8 cellular contexts compared by ENCODE assay signal in genomic region chr1:23960291-23960718, GRCh38. TPM values are rescaled to one million over a fixed set of nuclear protein-coding genes. Genes with fewer than 3 reads are reported as not detected.
DNase-seq lines count a peak whose midpoint lies in the region; ATAC-seq, FAIRE-seq and TF ChIP-seq lines count a peak whose summit lies in the region.

No MANE protein-coding gene starts in this region.

- H3K36me3 ChIP-seq in SJSA1 = peaks cover 44% of the 10 kb centered on the region
- no peaks in the 10 kb centered on the region for H3K36me3 ChIP-seq in pancreas

- TF ChIP-seq POLR2A in GM12892 (IDR thresholded peaks at IDR 0.05; ENCODE audit: low read depth, low read length) = no peak

- ATAC-seq in pancreas = no peak
- ATAC-seq in HG02610 (IDR thresholded peaks at IDR 0.05; ENCODE audit: unreplicated experiment) = no peak
- ATAC-seq in HG03108 (IDR thresholded peaks at IDR 0.05; ENCODE audit: unreplicated experiment) = no peak

- H3K9me3 ChIP-seq in SJSA1 (replicated peaks) = no peaks in the 10 kb centered on the region
- no peaks in the 10 kb centered on the region for H3K9me3 ChIP-seq in pancreas

- H3K4me3 ChIP-seq in SJSA1 (peak overlapping the region; percentile 83), pancreas (peak overlapping the region; percentile 53 to 70 (median 62))

- WGBS in pancreas, 2 donors = 0 to 1% methylated on average over 9 of the region's 9 CpGs

- no peak for TF ChIP-seq CTCF in pancreas (IDR thresholded peaks at IDR 0.05)

- FAIRE-seq in GM12892 (lab: Jason Lieb, UNC) (peak; percentile 42), pancreas (lab: Jason Lieb, UNC) (no peak)

- peak overlapping the region; percentile 98 for H3K27ac ChIP-seq in SJSA1
- H3K27ac ChIP-seq in pancreas = peak overlapping the region; percentile 94 to 99 (median 98)

- no peak for DNase-seq in GM12892 (ENCODE audit: insufficient read length)
- DNase-seq in SJSA1 (ENCODE audit: low read depth in 1 of 2, low spot score in 2 of 2) = no peak
- DNase-seq in fibroblast of gingiva (ENCODE audit: low read depth) = peak; percentile 30
- DNase-seq in pancreas = no peak
- no peak for DNase-seq in NCI-H2107 treated with DMSO at 0.1 percent for 48 hours (lab: John Stamatoyannopoulos, UW; ENCODE audit: unreplicated experiment)
- no peak for DNase-seq in NCI-H82 treated with DMSO at 0.1 percent for 48 hours (lab: John Stamatoyannopoulos, UW; ENCODE audit: unreplicated experiment)

- H3K27me3 ChIP-seq in SJSA1 (replicated peaks) = no peaks in the 10 kb centered on the region
- H3K27me3 ChIP-seq in pancreas = no peaks in the 10 kb centered on the region

- intact Hi-C loops in pancreas (cut with DNase I) = no loop called here

- H3K4me1 ChIP-seq in SJSA1 (replicated peaks) (peaks cover 7% of the 10 kb centered on the region; the same call in 1 of the 2 replicates), pancreas (peaks cover 29 to 60% (median 48%) of the 10 kb centered on the region in 3 donors)

RNA-seq across cellular contexts. Expression of gene PNRC2, which starts 0.7 kb away (rescaled TPM):
- 112 TPM for polyA plus RNA-seq in GM12892 (2012; ENCODE audit: missing spikeins)
- 123 and 145 TPM in 2 replicates for total RNA-seq in SJSA1 (2014; rRNA removed; shearing (Covaris generic))
- 10 to 100 TPM; 24.3 to 57.4 (median 38.3) TPM for total RNA-seq in pancreas
- 10 to 100 TPM; 30.2 to 49.0 TPM for polyA plus RNA-seq in pancreas

RNA-seq across cellular contexts. Expression of gene SRSF10, which starts 19.8 kb away (rescaled TPM):
- 157 TPM for polyA plus RNA-seq in GM12892 (2012; ENCODE audit: missing spikeins)
- total RNA-seq in SJSA1 (2014; rRNA removed; shearing (Covaris generic)) = 145 and 147 TPM in 2 replicates
- 10 to 100 TPM; 25.5 to 54.9 (median 37.1) TPM for total RNA-seq in pancreas
- 10 to 100 TPM; 42.8 to 78.8 TPM for polyA plus RNA-seq in pancreas

RNA-seq across cellular contexts. Expression of gene CNR2, which starts 47.1 kb away (rescaled TPM):
- 5.2 TPM for polyA plus RNA-seq in GM12892 (2012; ENCODE audit: missing spikeins)
- 0.08 TPM in 1 of 2 replicates, not detected in the other for total RNA-seq in SJSA1 (2014; rRNA removed; shearing (Covaris generic))
- total RNA-seq in pancreas = not detected
- polyA plus RNA-seq in pancreas = not detected
